ENCODE assay signal across 27 cellular contexts in the genomic region with DNA sequence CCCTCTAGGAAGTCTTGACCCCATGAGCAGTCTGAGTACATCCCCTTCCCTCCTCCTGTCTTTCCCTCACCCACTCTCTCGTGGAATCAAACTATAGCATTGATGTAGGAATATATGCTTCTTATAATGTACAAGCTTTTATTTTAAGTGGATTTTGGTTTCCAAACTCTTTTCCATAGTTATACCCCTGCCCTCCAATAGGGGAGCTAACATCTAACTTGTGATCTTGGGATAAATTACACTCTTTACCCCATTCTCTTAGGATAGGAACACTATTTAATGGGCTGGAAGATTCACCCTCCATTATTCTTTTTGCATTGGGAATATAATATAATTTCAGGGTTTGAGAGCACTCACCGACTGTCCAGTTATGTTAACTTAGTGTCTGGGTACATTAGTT.
DNase-seq lines count a peak whose midpoint lies in the region; ATAC-seq, FAIRE-seq and TF ChIP-seq lines count a peak whose summit lies in the region.
"Had no signal": no experiment of that assay in that cellular context is flagged by ENCODE, and none has a peak within 500 bp of the region (broad histone marks: within the 10 kb centered on the region; RNA-seq: fewer than 3 reads in every experiment).

No MANE protein-coding gene starts in this region.

- H3K79me2 ChIP-seq in HCT116 (ENCODE audit: insufficient read depth, low read length): no peaks in the 10 kb centered on the region
- no peaks in the 10 kb centered on the region for H3K79me2 ChIP-seq in keratinocyte (ENCODE audit: control insufficient read depth, insufficient read depth, low read length)

- H3K9ac ChIP-seq in HCT116 (ENCODE audit: low read length) (no peak overlapping the region), keratinocyte (ENCODE audit: control insufficient read depth, extremely low read depth, insufficient read depth, low read length) (no peak overlapping the region)

- no peak for TF ChIP-seq RAD21 in HCT116 (IDR thresholded peaks at IDR 0.05; ENCODE audit: low read depth)

- H3K9me2 ChIP-seq in HCT116 (ENCODE audit: insufficient read depth): no peaks in the 10 kb centered on the region

- H3K4me1 ChIP-seq in HCT116 (ENCODE audit: control insufficient read depth in 1 of 2, insufficient read depth in 2 of 2, low read length in 2 of 2) (no peaks in the 10 kb centered on the region), keratinocyte (ENCODE audit: control insufficient read depth, extremely low read depth, insufficient read depth, low read length) (no peaks in the 10 kb centered on the region), gastroesophageal sphincter (no peaks in the 10 kb centered on the region)
- H3K4me1 ChIP-seq: pancreas, upper lobe of right lung had no signal

- peaks cover 10% of the 10 kb centered on the region for H3K9me3 Mint-ChIP-seq in WTC11
- H3K9me3 Mint-ChIP-seq: activated T-helper 17 cell treated with anti-CD3 and anti-CD28 coated beads, Interleukin-2, amount 50 U/mL, for 72 hours; natural killer cell treated with Interleukin-12 subunit alpha and Interleukin-12 subunit beta and Interleukin-15 and Interleukin-18, amount 100 ng/mL, for 72 hours had no signal

- intact Hi-C loops in HCT116 (cut with micrococcal nuclease): no loop called here

- no peak for TF ChIP-seq POLR2A in HCT116 (IDR thresholded peaks at IDR 0.05; ENCODE audit: borderline replicate concordance, extremely low read depth, insufficient read depth, insufficient read length)
- no peak for TF ChIP-seq POLR2A in gastroesophageal sphincter (IDR thresholded peaks at IDR 0.05)

- no peak for DNase-seq in HCT116 (ENCODE audit: low read depth, low spot score)
- DNase-seq in WTC11 (ENCODE audit: low spot score): no peak
- no peak for DNase-seq in keratinocyte (ENCODE audit: low read depth, low spot score)
- no peak for DNase-seq in ACHN
- DNase-seq in anterior cingulate cortex (lab: John Stamatoyannopoulos, UW): no peak
- DNase-seq: activated CD4-positive, alpha-beta memory T cell treated with anti-CD3 and anti-CD28 coated beads, Interleukin-2, amount 10 ng/mL, durations not matched to agents 7 days and 5 days; activated CD4-positive, alpha-beta T cell treated with anti-CD3 and anti-CD28 coated beads for 1 hour; aorta; caudate nucleus; islet precursor cell; left ventricle myocardium superior; MG63; NCI-H2029 treated with DMSO at 0.1 percent for 48 hours; NCI-H69; pancreas; stimulated activated CD4-positive, alpha-beta T cell treated with anti-CD3 and anti-CD28 coated beads, Interleukin-2, amount 100 ng/mL, for 48 hours; substantia nigra; T-helper 17 cell; upper lobe of right lung had no signal

- TF ChIP-seq CTCF in C4-2B (conservative IDR thresholded peaks at IDR 0.05): peak; percentile 46
- TF ChIP-seq CTCF in HCT116 (IDR thresholded peaks at IDR 0.05 in 2 of 3, conservative IDR thresholded peaks at IDR 0.05 in 1 of 3; ENCODE audit: borderline replicate concordance in 1 of 3, insufficient read depth in 1 of 3, low read depth in 2 of 3, low read length in 2 of 3): peak in 2 of 3 experiments; percentile 2 to 10; a peak in 1 of 6 replicates
- TF ChIP-seq CTCF in WTC11 (IDR thresholded peaks at IDR 0.05): peak; percentile 49; the same call in 1 of the 2 replicates
- peak in 2 of 3 experiments; percentile 24 to 31 for TF ChIP-seq CTCF in keratinocyte (optimal IDR thresholded peaks at IDR 0.05 in 1 of 3, IDR thresholded peaks at IDR 0.05 in 1 of 3, conservative IDR thresholded peaks at IDR 0.05 in 1 of 3; ENCODE audit: extremely low read depth in 1 of 3, insufficient read depth in 2 of 3, low read length in 3 of 3)
- TF ChIP-seq CTCF in gastroesophageal sphincter (IDR thresholded peaks at IDR 0.05): no peak

- POLR2A ChIA-PET in HCT116 (lab: Charles Lee) (no interaction called here), WTC11 (lab: Charles Lee) (no interaction called here)

- no peaks in the 10 kb centered on the region for H3K36me3 Mint-ChIP-seq in WTC11
- H3K36me3 Mint-ChIP-seq: activated naive CD4-positive, alpha-beta T cell treated with anti-CD3 and anti-CD28 coated beads, Interleukin-2, amount 50 U/mL, for 72 hours; natural killer cell treated with Interleukin-12 subunit alpha and Interleukin-12 subunit beta and Interleukin-15 and Interleukin-18, amount 100 ng/mL, for 72 hours had no signal

- dilution Hi-C loops in keratinocyte (cut with MboI; ENCODE audit: extremely low pct_ligation_motif_present, low sequenced_read_pairs): no loop called here

- no peak overlapping the region for H3K4me3 Mint-ChIP-seq in WTC11
- H3K4me3 Mint-ChIP-seq: activated CD4-positive, alpha-beta memory T cell treated with anti-CD3 and anti-CD28 coated beads, Interleukin-2, amount 10 ng/mL, durations not matched to agents 7 days and 5 days; activated T-helper 17 cell treated with anti-CD3 and anti-CD28 coated beads, Interleukin-2, amount 50 U/mL, for 72 hours; natural killer cell treated with Interleukin-12 subunit alpha and Interleukin-12 subunit beta and Interleukin-15 and Interleukin-18, amount 100 ng/mL, for 72 hours; T-helper 17 cell had no signal

- WGBS in gastroesophageal sphincter (ENCODE audit: low coverage in 1 of 2), 2 donors: 40 to 45% methylated on average over 2 of the region's 2 CpGs

- FAIRE-seq in keratinocyte (lab: Jason Lieb, UNC): no peak
- FAIRE-seq: K562, pancreas had no signal

- H3K9me3 ChIP-seq in HCT116 (ENCODE audit: control insufficient read depth in 1 of 2, insufficient read depth in 1 of 2, low read depth in 1 of 2, low read length in 2 of 2): peaks cover 0 to 14% of the 10 kb centered on the region in 2 experiments; a peak in 2 of 4 replicates
- no peaks in the 10 kb centered on the region for H3K9me3 ChIP-seq in keratinocyte (ENCODE audit: control insufficient read depth, low read depth, low read length)
- H3K9me3 ChIP-seq in gastroesophageal sphincter: no peaks in the 10 kb centered on the region
- H3K9me3 ChIP-seq: MG63, pancreas, upper lobe of right lung had no signal

- in situ Hi-C loops in ACHN (cut with HindIII; ENCODE audit: low pct_ligation_motif_present, low pct_unique_long_range_greater_than_20kb, low sequenced_read_pairs): no loop called here

- H2AFZ ChIP-seq in HCT116 (ENCODE audit: low read depth, low read length, poor library complexity, severe bottlenecking): no peak overlapping the region
- no peak overlapping the region for H2AFZ ChIP-seq in keratinocyte (ENCODE audit: control insufficient read depth, low read length)

- no peaks in the 10 kb centered on the region for H3K27me3 Mint-ChIP-seq in WTC11 (ENCODE audit: low read depth)
- H3K27me3 Mint-ChIP-seq: activated CD4-positive, alpha-beta memory T cell treated with anti-CD3 and anti-CD28 coated beads, Interleukin-2, amount 10 ng/mL, durations not matched to agents 7 days and 5 days had no signal

- H3K4me3 ChIP-seq in HCT116 (replicated peaks in 1 of 2; ENCODE audit: low read depth in 1 of 2, low read length in 2 of 2) (no peak overlapping the region), keratinocyte (ENCODE audit: control insufficient read depth in 2 of 3, extremely low read depth in 1 of 3, insufficient read depth in 2 of 3, low read depth in 1 of 3, low read length in 3 of 3) (no peak overlapping the region), gastroesophageal sphincter (no peak overlapping the region)
- H3K4me3 ChIP-seq: K562, MG63, pancreas, SK-N-MC, upper lobe of right lung had no signal

- no peaks in the 10 kb centered on the region for H3K36me3 ChIP-seq in HCT116 (ENCODE audit: control insufficient read depth in 1 of 2, insufficient read depth in 2 of 2, low read length in 2 of 2)
- H3K36me3 ChIP-seq in keratinocyte (ENCODE audit: control insufficient read depth in 2 of 2, extremely low read depth in 1 of 2, insufficient read depth in 2 of 2, low read length in 2 of 2): no peaks in the 10 kb centered on the region
- H3K36me3 ChIP-seq in gastroesophageal sphincter: no peaks in the 10 kb centered on the region
- H3K36me3 ChIP-seq: MG63, pancreas, upper lobe of right lung had no signal

- H3K4me1 Mint-ChIP-seq in WTC11: peaks cover 15% of the 10 kb centered on the region
- H3K4me1 Mint-ChIP-seq: activated CD4-positive, alpha-beta memory T cell treated with anti-CD3 and anti-CD28 coated beads, Interleukin-2, amount 10 ng/mL, durations not matched to agents 7 days and 5 days; activated T-helper 17 cell treated with anti-CD3 and anti-CD28 coated beads, Interleukin-2, amount 50 U/mL, for 72 hours; T-helper 17 cell had no signal

- CTCF ChIA-PET in HCT116 (lab: Charles Lee): no interaction called here
- CTCF ChIA-PET in WTC11 (lab: Charles Lee): interaction anchor here (0.6 to 1.5 kb wide), 12 partner anchors 9 to 648 kb away, joined by 3 to 7 read pairs (median 4); no protein-coding TSS in a partner anchor

- H4K20me1 ChIP-seq in HCT116 (ENCODE audit: insufficient read depth): no peaks in the 10 kb centered on the region
- no peaks in the 10 kb centered on the region for H4K20me1 ChIP-seq in keratinocyte (ENCODE audit: control insufficient read depth, extremely low read depth, insufficient read depth, low read length)

- RAD21 ChIA-PET in HCT116 (lab: Charles Lee; ENCODE audit: low non-redundant PET in 1 of 2, low total read pairs in 2 of 2, uncharacterized antibody in 2 of 2, unreplicated experiment in 2 of 2): no interaction called here

- H3K27ac ChIP-seq in C4-2B: no peak overlapping the region
- no peak overlapping the region for H3K27ac ChIP-seq in HCT116 (ENCODE audit: low read depth, low read length)
- no peak overlapping the region for H3K27ac ChIP-seq in keratinocyte (ENCODE audit: control insufficient read depth, insufficient read depth, low read length)
- no peak overlapping the region for H3K27ac ChIP-seq in gastroesophageal sphincter
- H3K27ac ChIP-seq: pancreas, SK-N-MC, upper lobe of right lung had no signal

- no peaks in the 10 kb centered on the region for H3K9me1 ChIP-seq in keratinocyte (ENCODE audit: control insufficient read depth, extremely low read depth, insufficient read depth, low read length)

- H3K27me3 ChIP-seq in HCT116 (ENCODE audit: insufficient read depth, low read length) (no peaks in the 10 kb centered on the region), keratinocyte (ENCODE audit: control insufficient read depth, extremely low read depth, insufficient read depth, low read length) (no peaks in the 10 kb centered on the region), gastroesophageal sphincter (no peaks in the 10 kb centered on the region)
- H3K27me3 ChIP-seq: MG63, pancreas, upper lobe of right lung had no signal

- ATAC-seq in HCT116: no peak
- ATAC-seq in WTC11: peak; percentile 59
- ATAC-seq in gastroesophageal sphincter: no peak
- ATAC-seq in HG03196 (IDR thresholded peaks at IDR 0.05; ENCODE audit: unreplicated experiment): no peak
- ATAC-seq: activated naive CD4-positive, alpha-beta T cell treated with anti-CD3 and anti-CD28 coated beads, Interleukin-2, amount 50 U/mL, for 72 hours; activated T-helper 17 cell treated with anti-CD3 and anti-CD28 coated beads, Interleukin-2, amount 50 U/mL, for 72 hours; K562; left ventricle myocardium superior; natural killer cell treated with Interleukin-12 subunit alpha and Interleukin-12 subunit beta and Interleukin-15 and Interleukin-18, amount 100 ng/mL, for 72 hours; pancreas; T-helper 17 cell; upper lobe of right lung had no signal

- H3K27ac Mint-ChIP-seq in WTC11: no peak overlapping the region
- H3K27ac Mint-ChIP-seq: activated CD4-positive, alpha-beta memory T cell treated with anti-CD3 and anti-CD28 coated beads, Interleukin-2, amount 10 ng/mL, durations not matched to agents 7 days and 5 days; activated naive CD4-positive, alpha-beta T cell treated with anti-CD3 and anti-CD28 coated beads, Interleukin-2, amount 50 U/mL, for 72 hours; activated T-helper 17 cell treated with anti-CD3 and anti-CD28 coated beads, Interleukin-2, amount 50 U/mL, for 72 hours; natural killer cell treated with Interleukin-12 subunit alpha and Interleukin-12 subunit beta and Interleukin-15 and Interleukin-18, amount 100 ng/mL, for 72 hours; T-helper 17 cell had no signal

- no peak for TF ChIP-seq EP300 in gastroesophageal sphincter (IDR thresholded peaks at IDR 0.05)

- H3K4me2 ChIP-seq in HCT116 (ENCODE audit: low read length) (no peak overlapping the region), keratinocyte (ENCODE audit: control insufficient read depth, extremely low read depth, insufficient read depth, low read depth, low read length) (no peak overlapping the region)

- no TSS peak for BruUV-seq in HCT116 (replicated peaks; lab: Mats Ljungman, UMichigan)

Comparison
In these comparisons a context has a peak if more than half of its experiments do, and no peak if none do; other contexts are left out.
1. CTCF ChIP-seq: peak in C4-2B (single experiment), HCT116 (2 of 3), WTC11 (single experiment) and keratinocyte (2 of 3); none in gastroesophageal sphincter (0 of 4).